ENCODE assay signal across 22 cellular contexts in genomic region chr16:892006-892405, GRCh38.
DNase-seq lines count a peak whose midpoint lies in the region; ATAC-seq and TF ChIP-seq lines count a peak whose summit lies in the region.
"Had no signal": no experiment of that assay in that cellular context is flagged by ENCODE, and none has a peak within 500 bp of the region (broad histone marks: within the 10 kb centered on the region; RNA-seq: fewer than 3 reads in every experiment).

No MANE protein-coding gene starts in this region.

- H3K4ac ChIP-seq in trophoblast cell (ENCODE audit: low read depth, low read length): no peak overlapping the region

- no peak overlapping the region for H4K12ac ChIP-seq in trophoblast cell (ENCODE audit: low read depth, low read length)

- no peak overlapping the region for H4K8ac ChIP-seq in trophoblast cell (ENCODE audit: low read depth, low read length)

- no peak overlapping the region for H3K4me3 Mint-ChIP-seq in neural progenitor cell
- H3K4me3 Mint-ChIP-seq: CD14-positive monocyte; CD4-positive, alpha-beta memory T cell; CD8-positive, alpha-beta memory T cell had no signal

- H3K9ac ChIP-seq in neural progenitor cell (no peak overlapping the region), trophoblast cell (ENCODE audit: low read length) (no peak overlapping the region)
- H3K9ac ChIP-seq: BLaER1 had no signal

- peaks cover 3% of the 10 kb centered on the region for H3K36me3 Mint-ChIP-seq in neural progenitor cell

- H3K4me2 ChIP-seq in neural progenitor cell: no peak overlapping the region
- no peak overlapping the region for H3K4me2 ChIP-seq in trophoblast cell (ENCODE audit: low read length)
- H3K4me2 ChIP-seq in osteoblast (ENCODE audit: insufficient read depth, low read length): no peak overlapping the region
- H3K4me2 ChIP-seq: BLaER1 had no signal

- ATAC-seq in right cardiac atrium: no peak
- ATAC-seq in Right ventricle myocardium superior (ENCODE audit: poor library complexity): no peak
- ATAC-seq in GM21423 (IDR thresholded peaks at IDR 0.05; ENCODE audit: unreplicated experiment): no peak

- intact Hi-C loops in right cardiac atrium (cut with DNase I) (no loop called here), Right ventricle myocardium superior (cut with DNase I) (no loop called here)

- no peaks in the 10 kb centered on the region for H3K79me2 ChIP-seq in neural progenitor cell (ENCODE audit: low read depth)
- H3K79me2 ChIP-seq in trophoblast cell (ENCODE audit: control insufficient read depth, insufficient read depth, low read length, poor library complexity): no peaks in the 10 kb centered on the region
- H3K79me2 ChIP-seq in osteoblast (ENCODE audit: insufficient read depth, low read length): no peaks in the 10 kb centered on the region

- H3K36me3 ChIP-seq in neural progenitor cell (no peaks in the 10 kb centered on the region), trophoblast cell (ENCODE audit: control insufficient read depth in 1 of 2, insufficient read depth in 2 of 2, low read length in 2 of 2) (peaks cover 0 to 2% of the 10 kb centered on the region in 2 experiments), osteoblast (ENCODE audit: insufficient read depth, low read length) (no peaks in the 10 kb centered on the region)
- H3K36me3 ChIP-seq: BE2C had no signal

- H2BK5ac ChIP-seq in trophoblast cell (ENCODE audit: low read depth, low read length, poor library complexity): no peak overlapping the region

- H3K4me1 Mint-ChIP-seq in neural progenitor cell: peaks cover 10% of the 10 kb centered on the region
- H3K4me1 Mint-ChIP-seq: CD14-positive monocyte; CD4-positive, CD25-positive, alpha-beta regulatory T cell; CD8-positive, alpha-beta memory T cell had no signal

- H3K27me3 ChIP-seq in right cardiac atrium (ENCODE audit: control insufficient read depth, insufficient read depth) (no peaks in the 10 kb centered on the region), neural progenitor cell (no peaks in the 10 kb centered on the region), trophoblast cell (ENCODE audit: insufficient read depth, low read length) (no peaks in the 10 kb centered on the region), osteoblast (ENCODE audit: insufficient read depth, low read length) (no peaks in the 10 kb centered on the region)
- H3K27me3 ChIP-seq: BE2C, BLaER1 had no signal

- DNase-seq in right cardiac atrium (peak in 2 of 3 donors; percentile 29 to 46), Right ventricle myocardium superior (no peak), DMS79 treated with DMSO at 0.1 percent for 48 hours (lab: John Stamatoyannopoulos, UW) (peak; percentile 81), neural progenitor cell (ENCODE audit: low spot score) (no peak), trophoblast cell (no peak), osteoblast (ENCODE audit: insufficient read length, low spot score, missing footprints) (no peak), NCI-H1092 treated with DMSO at 0.1 percent for 48 hours (lab: John Stamatoyannopoulos, UW) (no peak)
- DNase-seq: 8988T; ACHN; BE2C; CD4-positive, alpha-beta memory T cell; CD4-positive, CD25-positive, alpha-beta regulatory T cell; COR-L47; DMS 273 treated with DMSO at 0.1 percent for 48 hours; DMS153; DMS53; EL; GF-D8 had no signal

- H2BK120ac ChIP-seq in trophoblast cell (ENCODE audit: insufficient read depth, low read length, poor library complexity): no peak overlapping the region

- H3K9me3 Mint-ChIP-seq in neural progenitor cell: no peaks in the 10 kb centered on the region
- H3K9me3 Mint-ChIP-seq: CD4-positive, alpha-beta memory T cell; CD4-positive, CD25-positive, alpha-beta regulatory T cell; CD8-positive, alpha-beta memory T cell had no signal

- H3K23ac ChIP-seq in trophoblast cell (ENCODE audit: low read length): no peak overlapping the region

- H2AFZ ChIP-seq in neural progenitor cell (replicated peaks) (no peak overlapping the region), trophoblast cell (ENCODE audit: insufficient read depth, low read length, poor library complexity) (no peak overlapping the region), osteoblast (ENCODE audit: low read length) (no peak overlapping the region)

- peaks cover 4% of the 10 kb centered on the region for H3K27me3 Mint-ChIP-seq in neural progenitor cell (ENCODE audit: insufficient read depth, low read depth)
- H3K27me3 Mint-ChIP-seq: CD4-positive, alpha-beta memory T cell; CD4-positive, CD25-positive, alpha-beta regulatory T cell; CD8-positive, alpha-beta memory T cell had no signal

- no peak overlapping the region for H2AK5ac ChIP-seq in trophoblast cell (ENCODE audit: low read length)

- H4K20me1 ChIP-seq in neural progenitor cell (ENCODE audit: low read depth): peaks cover 10% of the 10 kb centered on the region
- H4K20me1 ChIP-seq in osteoblast (ENCODE audit: insufficient read depth, low read length): peaks cover 9% of the 10 kb centered on the region

- H3K4me3 ChIP-seq in right cardiac atrium (ENCODE audit: low read length) (no peak overlapping the region), neural progenitor cell (no peak overlapping the region), trophoblast cell (ENCODE audit: low read depth, low read length) (peak overlapping the region; percentile 51), osteoblast (ENCODE audit: insufficient read depth, low read length) (no peak overlapping the region)
- H3K4me3 ChIP-seq: BLaER1 had no signal

- no peaks in the 10 kb centered on the region for H3F3A ChIP-seq in neural progenitor cell (ENCODE audit: low read depth)

- no peaks in the 10 kb centered on the region for H3K79me1 ChIP-seq in trophoblast cell (ENCODE audit: low read length)

- H3K27ac ChIP-seq in right cardiac atrium (ENCODE audit: low read length) (no peak overlapping the region), neural progenitor cell (no peak overlapping the region), trophoblast cell (ENCODE audit: low read depth, low read length) (no peak overlapping the region), osteoblast (ENCODE audit: low read depth, low read length) (no peak overlapping the region)
- H3K27ac ChIP-seq: BLaER1 had no signal

- no peaks in the 10 kb centered on the region for H3K4me1 ChIP-seq in right cardiac atrium (ENCODE audit: control insufficient read depth, insufficient read depth, low read length)
- peaks cover 3% of the 10 kb centered on the region for H3K4me1 ChIP-seq in neural progenitor cell
- peaks cover 0 to under 1% of the 10 kb centered on the region in 2 experiments for H3K4me1 ChIP-seq in trophoblast cell (ENCODE audit: control insufficient read depth in 1 of 2, insufficient read depth in 2 of 2, low read length in 2 of 2)
- no peaks in the 10 kb centered on the region for H3K4me1 ChIP-seq in osteoblast (ENCODE audit: insufficient read depth, low read length)
- H3K4me1 ChIP-seq: BE2C had no signal

- no peak overlapping the region for H3K18ac ChIP-seq in trophoblast cell (ENCODE audit: low read length)

- H3K9me3 ChIP-seq in right cardiac atrium (ENCODE audit: control insufficient read depth, low read length) (no peaks in the 10 kb centered on the region), neural progenitor cell (ENCODE audit: low read depth) (no peaks in the 10 kb centered on the region), trophoblast cell (ENCODE audit: insufficient read depth, low read depth, low read length) (peaks cover 5% of the 10 kb centered on the region), osteoblast (ENCODE audit: low read depth, low read length) (no peaks in the 10 kb centered on the region)
- H3K9me3 ChIP-seq: BE2C, BLaER1 had no signal

- H4K91ac ChIP-seq in trophoblast cell (ENCODE audit: low read depth, low read length): no peak overlapping the region

- TF ChIP-seq CTCF in neural progenitor cell (IDR thresholded peaks at IDR 0.05) (no peak), osteoblast (IDR thresholded peaks at IDR 0.05; ENCODE audit: extremely low read depth, low read depth, low read length) (no peak)

- no peak overlapping the region for H3K14ac ChIP-seq in trophoblast cell (ENCODE audit: low read length)

- H2BK12ac ChIP-seq in trophoblast cell (ENCODE audit: low read length): no peak overlapping the region

- H3K27ac Mint-ChIP-seq in neural progenitor cell: peak overlapping the region; percentile 46
- H3K27ac Mint-ChIP-seq: CD4-positive, alpha-beta memory T cell; CD4-positive, CD25-positive, alpha-beta regulatory T cell; CD8-positive, alpha-beta memory T cell had no signal

- 94% methylated on average over 19 of the region's 19 CpGs for WGBS in right cardiac atrium
- no CpG with 5 or more reads among the region's 19 CpGs for WGBS in trophoblast cell (ENCODE audit: extremely low coverage, insufficient coverage, insufficient read length)

Comparison
In these comparisons a context has a peak if more than half of its experiments do, and no peak if none do; other contexts are left out.
1. DNase-seq: peak in right cardiac atrium (2 of 3) and DMS79 treated with DMSO at 0.1 percent for 48 hours (single experiment); none in Right ventricle myocardium superior (single experiment), neural progenitor cell (single experiment), trophoblast cell (0 of 2), osteoblast (single experiment) and NCI-H1092 treated with DMSO at 0.1 percent for 48 hours (single experiment).